Comparison of ENCODE assay signal across 12 cellular contexts in genomic region chr16:1180772-1181714, GRCh38. TPM values are rescaled to one million over a fixed set of nuclear protein-coding genes. Genes with fewer than 3 reads are reported as not detected.
DNase-seq lines count a peak whose midpoint lies in the region; TF ChIP-seq lines count a peak whose summit lies in the region.
"Had no signal": no experiment of that assay in that cellular context is flagged by ENCODE, and none has a peak within 500 bp of the region (broad histone marks: within the 10 kb centered on the region; RNA-seq: fewer than 3 reads in every experiment).

No MANE protein-coding gene starts in this region.

- H3K27me3 Mint-ChIP-seq in nephron progenitor cell (ENCODE audit: low read depth, poor library complexity) = no peaks in the 10 kb centered on the region

- H3K4me3 ChIP-seq in endocrine pancreas (ENCODE audit: control insufficient read depth, insufficient read depth, low read length) (no peak overlapping the region), vagina (no peak overlapping the region)

- H3K9me3 ChIP-seq in endocrine pancreas (ENCODE audit: control insufficient read depth, low read length) = no peaks in the 10 kb centered on the region
- no peaks in the 10 kb centered on the region for H3K9me3 ChIP-seq in vagina

- H3K9ac ChIP-seq in endocrine pancreas (ENCODE audit: control insufficient read depth, insufficient read depth, low read length) = peak overlapping the region; percentile 19

- DNase-seq in NCI-H1417 (lab: John Stamatoyannopoulos, UW) = peak in 2 of 3 experiments; percentile 50 to 51
- no peak for DNase-seq in NCI-H1417 treated with DMSO at 0.1 percent for 48 hours (lab: John Stamatoyannopoulos, UW)
- peak; percentile 58 for DNase-seq in nephron progenitor cell
- DNase-seq in vagina (ENCODE audit: extremely low spot score in 2 of 2) = no peak
- no peak for DNase-seq in HK-2 (ENCODE audit: unreplicated experiment)
- no peak for DNase-seq in stimulated activated CD4-positive, alpha-beta T cell treated with anti-CD3 and anti-CD28 coated beads, Interleukin-4, amount 100 ng/mL, for 24 hours
- no peak for DNase-seq in HuH-7 (ENCODE audit: low spot score)
- DNase-seq: stimulated activated CD4-positive, alpha-beta T cell treated with anti-CD3 and anti-CD28 coated beads, Interleukin-12 subunit alpha, Interleukin-12 subunit beta, amount 100 ng/mL, for 4 hours had no signal

- TF ChIP-seq POLR2A in vagina (IDR thresholded peaks at IDR 0.05) = no peak

- intact Hi-C loops in vagina (cut with DNase I) = no loop called here

- H3K27ac Mint-ChIP-seq in nephron progenitor cell = no peak overlapping the region
- H3K27ac Mint-ChIP-seq: stimulated activated memory B cell treated with anti-CD40 and anti-IgM and Interleukin-4, amounts not matched to agents 10 μg/mL and 1 μg/mL and 100 μg/mL, for 72 hours; T-helper 2 cell treated with Interferon-gamma antibody and Interleukin-4, amounts not matched to agents 5 μg/mL and 100 μg/mL, for 36 hours had no signal

- H3K4me1 ChIP-seq in endocrine pancreas (ENCODE audit: control insufficient read depth, insufficient read depth, low read length) (no peaks in the 10 kb centered on the region), vagina (peaks cover 28% of the 10 kb centered on the region)

- H3K27me3 ChIP-seq in endocrine pancreas (ENCODE audit: control insufficient read depth, insufficient read depth, low read length) (no peaks in the 10 kb centered on the region), vagina (no peaks in the 10 kb centered on the region)

- TF ChIP-seq CTCF in nephron progenitor cell (IDR thresholded peaks at IDR 0.05) = no peak
- TF ChIP-seq CTCF in vagina (IDR thresholded peaks at IDR 0.05) = no peak

- no peaks in the 10 kb centered on the region for H3K36me3 Mint-ChIP-seq in nephron progenitor cell (ENCODE audit: low read depth)
- H3K36me3 Mint-ChIP-seq: stimulated activated memory B cell treated with anti-CD40 and anti-IgM and Interleukin-4, amounts not matched to agents 10 μg/mL and 1 μg/mL and 100 μg/mL, for 72 hours had no signal

- no peak overlapping the region for H3K4me3 Mint-ChIP-seq in nephron progenitor cell
- H3K4me3 Mint-ChIP-seq: stimulated activated memory B cell treated with anti-CD40 and anti-IgM and Interleukin-4, amounts not matched to agents 10 μg/mL and 1 μg/mL and 100 μg/mL, for 72 hours; T-helper 2 cell treated with Interferon-gamma antibody and Interleukin-4, amounts not matched to agents 5 μg/mL and 100 μg/mL, for 36 hours had no signal

- H3K4me1 Mint-ChIP-seq in nephron progenitor cell = peaks cover 19% of the 10 kb centered on the region
- H3K4me1 Mint-ChIP-seq: stimulated activated memory B cell treated with anti-CD40 and anti-IgM and Interleukin-4, amounts not matched to agents 10 μg/mL and 1 μg/mL and 100 μg/mL, for 72 hours had no signal

- peak overlapping the region; percentile 82 for H3K27ac ChIP-seq in vagina

- no peaks in the 10 kb centered on the region for H3K36me3 ChIP-seq in endocrine pancreas (ENCODE audit: control insufficient read depth, insufficient read depth, low read length)
- no peaks in the 10 kb centered on the region for H3K36me3 ChIP-seq in vagina

- H3K9me3 Mint-ChIP-seq in nephron progenitor cell = no peaks in the 10 kb centered on the region
- H3K9me3 Mint-ChIP-seq: stimulated activated memory B cell treated with anti-CD40 and anti-IgM and Interleukin-4, amounts not matched to agents 10 μg/mL and 1 μg/mL and 100 μg/mL, for 72 hours; T-helper 2 cell treated with Interferon-gamma antibody and Interleukin-4, amounts not matched to agents 5 μg/mL and 100 μg/mL, for 36 hours had no signal

RNA-seq across cellular contexts. Expression of gene CACNA1H, which starts 28.1 kb away (rescaled TPM):
- 10.8 TPM for total RNA-seq in vagina

RNA-seq across cellular contexts. Expression of gene TPSG1, which starts 44.0 kb away (rescaled TPM):
- total RNA-seq in vagina = not detected
- total RNA-seq: frontal cortex had no signal

RNA-seq across cellular contexts. Expression of gene TPSB2, which starts 48.9 kb away (rescaled TPM):
- 59.7 TPM for total RNA-seq in vagina
- total RNA-seq: frontal cortex had no signal

RNA-seq across cellular contexts. Expression of gene TPSAB1, which starts 59.5 kb away (rescaled TPM):
- total RNA-seq in vagina = 70.0 TPM
- total RNA-seq: frontal cortex had no signal

Comparison
In these comparisons a context has a peak if more than half of its experiments do, and no peak if none do; other contexts are left out.
1. DNase-seq: peak in NCI-H1417 (2 of 3) and nephron progenitor cell (single experiment); none in NCI-H1417 treated with DMSO at 0.1 percent for 48 hours (single experiment), vagina (0 of 2), HK-2 (single experiment), stimulated activated CD4-positive, alpha-beta T cell treated with anti-CD3 and anti-CD28 coated beads, Interleukin-4, amount 100 ng/mL, for 24 hours (single experiment) and HuH-7 (single experiment).